Comparison of ENCODE assay signal across 10 cellular contexts in genomic region chr1:211589782-211590721, GRCh38. TPM values are rescaled to one million over a fixed set of nuclear protein-coding genes. Genes with fewer than 3 reads are reported as not detected.
DNase-seq lines count a peak whose midpoint lies in the region; ATAC-seq and TF ChIP-seq lines count a peak whose summit lies in the region.
"Had no signal": no experiment of that assay in that cellular context is flagged by ENCODE, and none has a peak within 500 bp of the region (broad histone marks: within the 10 kb centered on the region; RNA-seq: fewer than 3 reads in every experiment).

No MANE protein-coding gene starts in this region.

- intact Hi-C loops in body of pancreas (cut with DNase I) = no loop called here

- TF ChIP-seq RAD21 in Ishikawa (IDR thresholded peaks at IDR 0.05; ENCODE audit: low read depth) = no peak

- H3K9me3 ChIP-seq in body of pancreas = no peaks in the 10 kb centered on the region
- no peaks in the 10 kb centered on the region for H3K9me3 ChIP-seq in subcutaneous abdominal adipose tissue (ENCODE audit: control insufficient read depth in 5 of 5, low read length in 5 of 5)

- TF ChIP-seq CTCF in body of pancreas (IDR thresholded peaks at IDR 0.05) (no peak), GM13976 (IDR thresholded peaks at IDR 0.05; ENCODE audit: borderline replicate concordance, control extremely low read depth, extremely low read depth, insufficient read depth, missing control alignments) (no peak)

- H3K4me3 ChIP-seq in body of pancreas = no peak overlapping the region
- H3K4me3 ChIP-seq in subcutaneous abdominal adipose tissue (ENCODE audit: low read depth in 1 of 5, low read length in 5 of 5) = no peak overlapping the region

- H3K27ac ChIP-seq in body of pancreas (peak overlapping the region in 2 of 4 donors; percentile 1 to 30), subcutaneous abdominal adipose tissue (ENCODE audit: low read depth, low read length) (peak overlapping the region; percentile 40)

- no peak overlapping the region for H3K4me3 Mint-ChIP-seq in activated CD8-positive, alpha-beta memory T cell treated with anti-CD3 and anti-CD28 coated beads, Interleukin-2, amount 10 ng/mL, durations not matched to agents 7 days and 5 days

- H3K27me3 ChIP-seq in body of pancreas (no peaks in the 10 kb centered on the region), subcutaneous abdominal adipose tissue (ENCODE audit: control insufficient read depth in 5 of 5, insufficient read depth in 4 of 5, low read length in 5 of 5) (no peaks in the 10 kb centered on the region)

- H3K9ac ChIP-seq in subcutaneous abdominal adipose tissue (ENCODE audit: low read length in 5 of 5) = no peak overlapping the region

- H3K36me3 Mint-ChIP-seq in activated CD8-positive, alpha-beta memory T cell treated with anti-CD3 and anti-CD28 coated beads, Interleukin-2, amount 10 ng/mL, durations not matched to agents 7 days and 5 days = no peaks in the 10 kb centered on the region
- H3K36me3 Mint-ChIP-seq: naive B cell had no signal

- H3K4me1 ChIP-seq in body of pancreas = no peaks in the 10 kb centered on the region
- H3K4me1 ChIP-seq in subcutaneous abdominal adipose tissue (ENCODE audit: control insufficient read depth in 5 of 5, insufficient read depth in 5 of 5, low read length in 5 of 5) = peaks cover 2 to 16% (median 12%) of the 10 kb centered on the region in 5 donors

- in situ Hi-C loops in GM13976 (cut with MboI; ENCODE audit: low sequenced_read_pairs, unreplicated experiment) = no loop called here

- 57 to 68% methylated on average over 6 of the region's 6 CpGs for WGBS in body of pancreas, 2 donors

- CTCF ChIA-PET in activated CD8-positive, alpha-beta memory T cell treated with anti-CD3 and anti-CD28 coated beads, Interleukin-2, amount 10 ng/mL, durations not matched to agents 7 days and 5 days (lab: Charles Lee) = interaction anchor here (1.2 kb wide), 1 partner anchor 65 kb away, joined by 3 read pairs; no protein-coding TSS in a partner anchor

- no peak for TF ChIP-seq POLR2A in body of pancreas (IDR thresholded peaks at IDR 0.05)

- H3K9me3 Mint-ChIP-seq in activated CD8-positive, alpha-beta memory T cell treated with anti-CD3 and anti-CD28 coated beads, Interleukin-2, amount 10 ng/mL, durations not matched to agents 7 days and 5 days (ENCODE audit: low read depth) = no peaks in the 10 kb centered on the region
- H3K9me3 Mint-ChIP-seq: naive B cell had no signal

- ATAC-seq in body of pancreas (peak; percentile 47), GM19463 (IDR thresholded peaks at IDR 0.05; ENCODE audit: unreplicated experiment) (no peak)
- no peak for ATAC-seq in activated CD8-positive, alpha-beta memory T cell treated with anti-CD3 and anti-CD28 coated beads, Interleukin-2, amount 10 ng/mL, durations not matched to agents 7 days and 5 days

- H3K36me3 ChIP-seq in body of pancreas (replicated peaks in 1 of 2; ENCODE audit: insufficient read depth in 1 of 2, low read depth in 2 of 2) (no peaks in the 10 kb centered on the region), subcutaneous abdominal adipose tissue (ENCODE audit: control insufficient read depth in 5 of 5, insufficient read depth in 5 of 5, low read length in 5 of 5) (no peaks in the 10 kb centered on the region)

- TF ChIP-seq EP300 in Ishikawa (IDR thresholded peaks at IDR 0.05; ENCODE audit: borderline replicate concordance) = no peak

- H3K27ac Mint-ChIP-seq in activated CD8-positive, alpha-beta memory T cell treated with anti-CD3 and anti-CD28 coated beads, Interleukin-2, amount 10 ng/mL, durations not matched to agents 7 days and 5 days = no peak overlapping the region

- no peaks in the 10 kb centered on the region for H3K4me1 Mint-ChIP-seq in activated CD8-positive, alpha-beta memory T cell treated with anti-CD3 and anti-CD28 coated beads, Interleukin-2, amount 10 ng/mL, durations not matched to agents 7 days and 5 days

- DNase-seq in body of pancreas (peak in 3 of 4 donors; percentile 36 to 78 (median 46)), kidney glomerular epithelial cell (lab: John Stamatoyannopoulos, UW) (peak; percentile 43), HUDEP-2 (lab: John Stamatoyannopoulos, UW; ENCODE audit: unreplicated experiment in 76 of 76) (no peak), GM13976 (ENCODE audit: low spot score) (no peak)
- DNase-seq in activated CD8-positive, alpha-beta memory T cell treated with anti-CD3 and anti-CD28 coated beads, Interleukin-2, amount 10 ng/mL, durations not matched to agents 7 days and 5 days = no peak
- DNase-seq: activated CD8-positive, alpha-beta memory T cell treated with anti-CD3 and anti-CD28 coated beads for 24 hours; naive B cell had no signal

- peaks cover 14% of the 10 kb centered on the region for H3K27me3 Mint-ChIP-seq in activated CD8-positive, alpha-beta memory T cell treated with anti-CD3 and anti-CD28 coated beads, Interleukin-2, amount 10 ng/mL, durations not matched to agents 7 days and 5 days

TF ChIP-seq in Ishikawa, 13 proteins besides CTCF, POLR2A, EP300 and RAD21:
- TF ChIP-seq USF1 (IDR thresholded peaks at IDR 0.05) (no peak), TCF12 (IDR thresholded peaks at IDR 0.05; ENCODE audit: low read depth) (no peak), NFIC (IDR thresholded peaks at IDR 0.05) (no peak), FOXM1 (IDR thresholded peaks at IDR 0.05; ENCODE audit: borderline replicate concordance, low read depth) (no peak), ZBTB7A (IDR thresholded peaks at IDR 0.05; ENCODE audit: low read depth) (no peak), EGR1 (IDR thresholded peaks at IDR 0.05) (no peak), TAF1 (IDR thresholded peaks at IDR 0.05; ENCODE audit: low read depth) (no peak), MAX (IDR thresholded peaks at IDR 0.05) (no peak), CEBPB (IDR thresholded peaks at IDR 0.05) (peak; percentile 82)
TF ChIP-seq in Ishikawa: peak in this region for 1.

RNA-seq across cellular contexts. Expression of gene SLC30A1, which starts 11.1 kb away (rescaled TPM):
- total RNA-seq in body of pancreas = 10 to 100 TPM in 1 of 2 donors, 1 to 10 TPM in 1; 7.3 to 11.5 TPM
- total RNA-seq in activated CD8-positive, alpha-beta memory T cell treated with anti-CD3 and anti-CD28 coated beads, Interleukin-2, amount 10 ng/mL, durations not matched to agents 7 days and 5 days = 1 to 10 TPM; 7.9 to 9.3 TPM

Comparison
In these comparisons a context has a peak if more than half of its experiments do, and no peak if none do; other contexts are left out.
1. DNase-seq: peak in body of pancreas (3 of 4) and kidney glomerular epithelial cell (single experiment); none in HUDEP-2 (0 of 76), GM13976 (single experiment) and activated CD8-positive, alpha-beta memory T cell treated with anti-CD3 and anti-CD28 coated beads, Interleukin-2, amount 10 ng/mL, durations not matched to agents 7 days and 5 days (single experiment).